Comparison of ENCODE assay signal across 1 cellular context in genomic region chr11:85666687-85667086, GRCh38.
TF ChIP-seq lines count a peak whose summit lies in the region.

No MANE protein-coding gene starts in this region.

TF ChIP-seq in K562, 482 proteins besides CTCF, POLR2A, EP300 and RAD21:
- TF ChIP-seq ZNF23 (CRISPR knock-in tag; IDR thresholded peaks at IDR 0.05) (no peak), RBFOX2 (IDR thresholded peaks at IDR 0.05; ENCODE audit: low read depth, low read length) (no peak), GABPB1 (CRISPR knock-in tag; IDR thresholded peaks at IDR 0.05) (no peak), ZNF79 (CRISPR knock-in tag; IDR thresholded peaks at IDR 0.05; ENCODE audit: low read depth) (no peak), ZNF512 (tag; IDR thresholded peaks at IDR 0.05) (no peak), POLR2AphosphoS5 (IDR thresholded peaks at IDR 0.05; ENCODE audit: control insufficient read depth, insufficient read depth, low read depth, low read length) (no peak), TAF9B (IDR thresholded peaks at IDR 0.05; ENCODE audit: partially characterized antibody) (no peak), ASH1L (IDR thresholded peaks at IDR 0.05; ENCODE audit: borderline replicate concordance, low read depth, partially characterized antibody) (no peak), CXXC5 (CRISPR knock-in tag; IDR thresholded peaks at IDR 0.05) (no peak), CBX1 (IDR thresholded peaks at IDR 0.05; ENCODE audit: low read depth) (no peak)
